ENCODE assay signal across 18 cellular contexts in the genomic region with DNA sequence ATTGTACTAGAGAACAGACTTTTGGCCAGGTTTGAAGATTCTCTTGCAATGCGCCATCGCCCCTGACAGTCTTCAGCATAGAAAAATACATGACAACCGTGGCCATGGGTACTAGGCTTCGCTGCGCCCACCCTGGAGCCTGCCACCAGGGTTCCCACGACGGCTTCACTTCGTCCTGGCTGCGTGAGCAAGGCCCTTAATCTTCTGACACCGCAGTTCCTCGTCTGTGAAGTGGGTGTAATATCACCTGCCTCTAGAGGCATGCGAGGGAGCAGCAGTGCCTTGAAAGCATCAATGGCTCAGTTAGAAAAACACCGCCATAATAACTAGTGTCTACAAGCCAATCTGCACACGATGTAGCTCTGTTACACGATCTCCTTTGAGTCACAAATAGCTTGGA.
"Had no signal": no experiment of that assay in that cellular context is flagged by ENCODE, and none has a peak within 500 bp of the region (broad histone marks: within the 10 kb centered on the region; RNA-seq: fewer than 3 reads in every experiment).

No MANE protein-coding gene starts in this region.

- H3K36me3 ChIP-seq: ascending aorta, thoracic aorta, uterus had no signal

- H3K4me1 Mint-ChIP-seq: activated CD8-positive, alpha-beta memory T cell treated with anti-CD3 and anti-CD28 coated beads, Interleukin-2, amount 10 ng/mL, durations not matched to agents 7 days and 5 days; activated naive CD8-positive, alpha-beta T cell treated with anti-CD3 and anti-CD28 coated beads, Interleukin-2, amount 10 ng/mL, durations not matched to agents 7 days and 5 days; immature natural killer cell had no signal

- DNase-seq: activated CD4-positive, alpha-beta T cell treated with anti-CD3 and anti-CD28 coated beads, Interleukin-2, amount 50 U/mL, for 4 hours; activated CD4-positive, CD25-positive, alpha-beta regulatory T cell treated with anti-CD3 and anti-CD28 coated beads, Interleukin-2, amount 50 U/mL, for 72 hours; activated CD8-positive, alpha-beta memory T cell treated with anti-CD3 and anti-CD28 coated beads, Interleukin-2, amount 10 ng/mL, durations not matched to agents 7 days and 5 days; activated gamma-delta T cell treated with Interleukin-2 at 50 U/mL for 16 hours; activated naive CD8-positive, alpha-beta T cell treated with anti-CD3 and anti-CD28 coated beads, Interleukin-2, amount 10 ng/mL, durations not matched to agents 7 days and 5 days; activated T-cell treated with anti-CD3 and anti-CD28 coated beads, Interleukin-2, amount 50 U/mL, for 4 hours; central memory CD4-positive, alpha-beta T cell; immature natural killer cell; left colon; mammary epithelial cell; mucosa of descending colon; psoas muscle; stimulated activated CD4-positive, alpha-beta T cell treated with anti-CD3 and anti-CD28 coated beads, Interleukin-12 subunit alpha, Interleukin-12 subunit beta, amount 100 ng/mL, for 4 hours; uterus had no signal

- H3K27me3 ChIP-seq: ascending aorta, uterus had no signal

- ATAC-seq: activated CD8-positive, alpha-beta memory T cell treated with anti-CD3 and anti-CD28 coated beads, Interleukin-2, amount 10 ng/mL, durations not matched to agents 7 days and 5 days; activated T-cell treated with anti-CD3 and anti-CD28 coated beads, Interleukin-2, amount 50 U/mL, for 4 hours; left colon; naive thymus-derived CD8-positive, alpha-beta T cell; psoas muscle had no signal

- H3K27ac ChIP-seq: ascending aorta, psoas muscle, thoracic aorta, uterus had no signal

- H3K9me3 ChIP-seq: ascending aorta, mucosa of descending colon, psoas muscle, thoracic aorta, uterus had no signal

- H3K4me3 ChIP-seq: mucosa of descending colon, psoas muscle, uterus had no signal

- H3K4me1 ChIP-seq: psoas muscle, uterus had no signal

- H3K4me3 Mint-ChIP-seq: activated CD8-positive, alpha-beta memory T cell treated with anti-CD3 and anti-CD28 coated beads, Interleukin-2, amount 10 ng/mL, durations not matched to agents 7 days and 5 days; activated naive CD8-positive, alpha-beta T cell treated with anti-CD3 and anti-CD28 coated beads, Interleukin-2, amount 10 ng/mL, durations not matched to agents 7 days and 5 days; activated T-cell treated with anti-CD3 and anti-CD28 coated beads, Interleukin-2, amount 50 U/mL, for 4 hours; immature natural killer cell; naive thymus-derived CD8-positive, alpha-beta T cell; stimulated activated naive CD8-positive, alpha-beta T cell treated with anti-CD3 and anti-CD28 coated beads, Interleukin-15, Interleukin-2, amounts not matched to agents 100 ng/mL and 50 ng/mL, for 24 hours had no signal

- H3K27ac Mint-ChIP-seq: activated CD8-positive, alpha-beta memory T cell treated with anti-CD3 and anti-CD28 coated beads, Interleukin-2, amount 10 ng/mL, durations not matched to agents 7 days and 5 days; activated naive CD8-positive, alpha-beta T cell treated with anti-CD3 and anti-CD28 coated beads, Interleukin-2, amount 10 ng/mL, durations not matched to agents 7 days and 5 days; immature natural killer cell; naive thymus-derived CD8-positive, alpha-beta T cell; stimulated activated naive CD8-positive, alpha-beta T cell treated with anti-CD3 and anti-CD28 coated beads, Interleukin-15, Interleukin-2, amounts not matched to agents 100 ng/mL and 50 ng/mL, for 24 hours had no signal

- H3K9me3 Mint-ChIP-seq: activated naive CD8-positive, alpha-beta T cell treated with anti-CD3 and anti-CD28 coated beads, Interleukin-2, amount 10 ng/mL, durations not matched to agents 7 days and 5 days; activated T-cell treated with anti-CD3 and anti-CD28 coated beads, Interleukin-2, amount 50 U/mL, for 4 hours; immature natural killer cell; stimulated activated naive CD8-positive, alpha-beta T cell treated with anti-CD3 and anti-CD28 coated beads, Interleukin-15, Interleukin-2, amounts not matched to agents 100 ng/mL and 50 ng/mL, for 24 hours had no signal

- H3K36me3 Mint-ChIP-seq: activated CD8-positive, alpha-beta memory T cell treated with anti-CD3 and anti-CD28 coated beads, Interleukin-2, amount 10 ng/mL, durations not matched to agents 7 days and 5 days; activated naive CD8-positive, alpha-beta T cell treated with anti-CD3 and anti-CD28 coated beads, Interleukin-2, amount 10 ng/mL, durations not matched to agents 7 days and 5 days; immature natural killer cell had no signal
